19 cellular contexts compared by ENCODE assay signal in genomic region chr2:100409975-100410647, GRCh38.
"Had no signal": no experiment of that assay in that cellular context is flagged by ENCODE, and none has a peak within 500 bp of the region (broad histone marks: within the 10 kb centered on the region; RNA-seq: fewer than 3 reads in every experiment).

No MANE protein-coding gene starts in this region.

- H3K27ac ChIP-seq: body of pancreas, epithelial cell of prostate, SK-N-MC, tibial nerve had no signal

- FAIRE-seq: frontal cortex had no signal

- H3K27me3 Mint-ChIP-seq: activated naive CD8-positive, alpha-beta T cell treated with anti-CD3 and anti-CD28 coated beads for 36 hours; naive thymus-derived CD4-positive, alpha-beta T cell had no signal

- H3K27ac Mint-ChIP-seq: activated naive CD8-positive, alpha-beta T cell treated with anti-CD3 and anti-CD28 coated beads for 36 hours; naive thymus-derived CD4-positive, alpha-beta T cell had no signal

- DNase-seq: activated CD4-positive, alpha-beta T cell treated with anti-CD3 and anti-CD28 coated beads, Interleukin-2, amount 50 U/mL, for 4 hours; activated gamma-delta T cell treated with Interleukin-2 at 50 U/mL for 16 hours; activated naive CD8-positive, alpha-beta T cell treated with anti-CD3 and anti-CD28 coated beads for 36 hours; amygdala; body of pancreas; effector CD8-positive, alpha-beta T cell; left cardiac atrium; mucosa of descending colon; naive thymus-derived CD4-positive, alpha-beta T cell; posterior cingulate gyrus; stimulated activated CD4-positive, alpha-beta T cell treated with anti-CD3 and anti-CD28 coated beads, Interleukin-4, amount 100 ng/mL, for 1 hour; stimulated activated naive CD4-positive, alpha-beta T cell; T-helper 9 cell had no signal

- H3K4me3 Mint-ChIP-seq: activated naive CD8-positive, alpha-beta T cell treated with anti-CD3 and anti-CD28 coated beads for 36 hours; naive thymus-derived CD4-positive, alpha-beta T cell had no signal

- ATAC-seq: activated CD4-positive, CD25-positive, alpha-beta regulatory T cell treated with anti-CD3 and anti-CD28 coated beads, Interleukin-2, amount 50 U/mL, for 24 hours; body of pancreas; mucosa of descending colon; naive thymus-derived CD4-positive, alpha-beta T cell had no signal

- H3K4me3 ChIP-seq: body of pancreas, lung, mucosa of descending colon, SK-N-MC, tibial nerve had no signal

- H3K27me3 ChIP-seq: body of pancreas, tibial nerve had no signal

- H3K4me1 ChIP-seq: body of pancreas had no signal

- H3K9me3 ChIP-seq: body of pancreas, mucosa of descending colon, tibial nerve had no signal

- H3K9me3 Mint-ChIP-seq: activated naive CD8-positive, alpha-beta T cell treated with anti-CD3 and anti-CD28 coated beads for 36 hours; naive thymus-derived CD4-positive, alpha-beta T cell had no signal
